In genomic region chr12:127273621-127274020, GRCh38 we compare ENCODE assay signal across 21 cellular contexts.
A peak's percentile ranks its signal among the peaks of the same experiment; 100 is the strongest.
DNase-seq lines count a peak whose midpoint lies in the region; ATAC-seq, FAIRE-seq and TF ChIP-seq lines count a peak whose summit lies in the region.
"Had no signal": no experiment of that assay in that cellular context is flagged by ENCODE, and none has a peak within 500 bp of the region (broad histone marks: within the 10 kb centered on the region; RNA-seq: fewer than 3 reads in every experiment).

No MANE protein-coding gene starts in this region.

- 92 to 95% methylated on average over 2 to 3 of the region's 3 CpGs for WGBS in endodermal cell (ENCODE audit: insufficient coverage in 1 of 2, insufficient read length in 1 of 2), 2 experiments

- no peaks in the 10 kb centered on the region for H3K36me3 ChIP-seq in endodermal cell (ENCODE audit: control insufficient read depth, insufficient read depth, low read length)
- H3K36me3 ChIP-seq: gastroesophageal sphincter, thoracic aorta had no signal

- no peaks in the 10 kb centered on the region for H3K9me3 ChIP-seq in endodermal cell (ENCODE audit: control insufficient read depth, low read length)
- H3K9me3 ChIP-seq: gastroesophageal sphincter, psoas muscle, thoracic aorta had no signal

- H3K36me3 Mint-ChIP-seq in osteocyte (ENCODE audit: unreplicated experiment), result no peaks in the 10 kb centered on the region
- H3K36me3 Mint-ChIP-seq in endodermal cell (ENCODE audit: low read depth), result no peaks in the 10 kb centered on the region
- H3K36me3 Mint-ChIP-seq: stimulated activated naive B cell treated with anti-CD40 and anti-IgM and Interleukin-4, amounts not matched to agents 10 μg/mL and 1 μg/mL and 100 μg/mL, for 72 hours had no signal

- no peak overlapping the region for H3K27ac Mint-ChIP-seq in osteocyte (ENCODE audit: unreplicated experiment)
- H3K27ac Mint-ChIP-seq in endodermal cell, result no peak overlapping the region
- H3K27ac Mint-ChIP-seq: activated CD8-positive, alpha-beta T cell treated with anti-CD3 and anti-CD28 coated beads for 36 hours; CD4-positive, alpha-beta T cell; stimulated activated naive B cell treated with anti-CD40 and anti-IgM and Interleukin-4, amounts not matched to agents 10 μg/mL and 1 μg/mL and 100 μg/mL, for 72 hours had no signal

- ATAC-seq in HG03039 (IDR thresholded peaks at IDR 0.05; ENCODE audit: unreplicated experiment) (no peak), left cardiac atrium (no peak)
- ATAC-seq: activated CD8-positive, alpha-beta T cell treated with anti-CD3 and anti-CD28 coated beads for 36 hours; gastroesophageal sphincter; psoas muscle; stimulated activated naive B cell treated with anti-CD40 and anti-IgM and Interleukin-4, amounts not matched to agents 10 μg/mL and 1 μg/mL and 100 μg/mL, for 72 hours had no signal

- H3K9me3 Mint-ChIP-seq in osteocyte (ENCODE audit: unreplicated experiment), result no peaks in the 10 kb centered on the region
- no peaks in the 10 kb centered on the region for H3K9me3 Mint-ChIP-seq in endodermal cell
- H3K9me3 Mint-ChIP-seq: activated CD8-positive, alpha-beta T cell treated with anti-CD3 and anti-CD28 coated beads for 36 hours; CD4-positive, alpha-beta T cell; central memory CD8-positive, alpha-beta T cell had no signal

- H3K4me3 Mint-ChIP-seq in osteocyte (ENCODE audit: unreplicated experiment) (no peak overlapping the region), endodermal cell (no peak overlapping the region)
- H3K4me3 Mint-ChIP-seq: activated CD8-positive, alpha-beta T cell treated with anti-CD3 and anti-CD28 coated beads for 36 hours; CD4-positive, alpha-beta T cell; central memory CD8-positive, alpha-beta T cell; stimulated activated naive B cell treated with anti-CD40 and anti-IgM and Interleukin-4, amounts not matched to agents 10 μg/mL and 1 μg/mL and 100 μg/mL, for 72 hours had no signal

- intact Hi-C loops in left cardiac atrium (cut with DNase I), result no loop called here

- H3K4me1 Mint-ChIP-seq in osteocyte (ENCODE audit: unreplicated experiment), result no peaks in the 10 kb centered on the region
- H3K4me1 Mint-ChIP-seq in endodermal cell, result no peaks in the 10 kb centered on the region
- H3K4me1 Mint-ChIP-seq: central memory CD8-positive, alpha-beta T cell had no signal

- no peak overlapping the region for H3K9ac ChIP-seq in endodermal cell (ENCODE audit: extremely low read depth, low read length, poor library complexity, severe bottlenecking)

- peak overlapping the region; percentile 97 for H3K27ac ChIP-seq in epithelial cell of prostate
- no peak overlapping the region for H3K27ac ChIP-seq in endodermal cell (ENCODE audit: low read depth, low read length)
- H3K27ac ChIP-seq: gastroesophageal sphincter, psoas muscle, thoracic aorta had no signal

- no peaks in the 10 kb centered on the region for H3K4me1 ChIP-seq in endodermal cell (ENCODE audit: control insufficient read depth, insufficient read depth, low read length)
- H3K4me1 ChIP-seq: gastroesophageal sphincter, psoas muscle had no signal

- no peak overlapping the region for H3K4me3 ChIP-seq in endodermal cell (ENCODE audit: low read length)
- H3K4me3 ChIP-seq: gastroesophageal sphincter, psoas muscle, thoracic aorta had no signal

- peak; percentile 81 for FAIRE-seq in RCC 7860 (lab: Jason Lieb, UNC)
- FAIRE-seq: GM12891 had no signal

- peaks cover 1% of the 10 kb centered on the region for H3K27me3 ChIP-seq in endodermal cell (ENCODE audit: control insufficient read depth, insufficient read depth, low read length, poor library complexity, severe bottlenecking)

- no peak for TF ChIP-seq CTCF in osteocyte (IDR thresholded peaks at IDR 0.05)
- no peak for TF ChIP-seq CTCF in endodermal cell (conservative IDR thresholded peaks at IDR 0.05)

- DNase-seq in EL (peak; percentile 75), RCC 7860 (ENCODE audit: low spot score) (peak; percentile 93), epithelial cell of prostate (ENCODE audit: low read depth, low spot score) (peak; percentile 83), osteocyte (ENCODE audit: extremely low spot score, unreplicated experiment) (peak; percentile 15), left cardiac atrium (no peak), NCI-H82 treated with DMSO at 0.1 percent for 48 hours (lab: John Stamatoyannopoulos, UW; ENCODE audit: unreplicated experiment) (no peak), endodermal cell (no peak)
- DNase-seq: activated CD8-positive, alpha-beta T cell treated with anti-CD3 and anti-CD28 coated beads for 36 hours; activated T-cell treated with anti-CD3 and anti-CD28 coated beads for 4 hours; CD4-positive, alpha-beta T cell; NCI-H2171 treated with DMSO at 0.1 percent for 48 hours; NCI-H526; psoas muscle; stimulated activated CD4-positive, alpha-beta T cell treated with anti-CD3 and anti-CD28 coated beads, Interleukin-2, amount 100 ng/mL, for 48 hours; stimulated activated naive B cell treated with anti-CD40 and anti-IgM and Interleukin-4, amounts not matched to agents 10 μg/mL and 1 μg/mL and 100 μg/mL, for 72 hours; T-helper 9 cell had no signal

- peaks cover 3% of the 10 kb centered on the region for H3K27me3 Mint-ChIP-seq in osteocyte (ENCODE audit: unreplicated experiment)
- peaks cover 13% of the 10 kb centered on the region for H3K27me3 Mint-ChIP-seq in endodermal cell (ENCODE audit: insufficient read depth)
- H3K27me3 Mint-ChIP-seq: activated CD8-positive, alpha-beta T cell treated with anti-CD3 and anti-CD28 coated beads for 36 hours; stimulated activated naive B cell treated with anti-CD40 and anti-IgM and Interleukin-4, amounts not matched to agents 10 μg/mL and 1 μg/mL and 100 μg/mL, for 72 hours had no signal

Comparison
In these comparisons a context has a peak if more than half of its experiments do, and no peak if none do; other contexts are left out.
1. DNase-seq: peak in EL (single experiment), RCC 7860 (single experiment), epithelial cell of prostate (single experiment) and osteocyte (single experiment); none in left cardiac atrium (single experiment), NCI-H82 treated with DMSO at 0.1 percent for 48 hours (single experiment) and endodermal cell (single experiment).